Comparison of ENCODE assay signal across 16 cellular contexts in the genomic region with DNA sequence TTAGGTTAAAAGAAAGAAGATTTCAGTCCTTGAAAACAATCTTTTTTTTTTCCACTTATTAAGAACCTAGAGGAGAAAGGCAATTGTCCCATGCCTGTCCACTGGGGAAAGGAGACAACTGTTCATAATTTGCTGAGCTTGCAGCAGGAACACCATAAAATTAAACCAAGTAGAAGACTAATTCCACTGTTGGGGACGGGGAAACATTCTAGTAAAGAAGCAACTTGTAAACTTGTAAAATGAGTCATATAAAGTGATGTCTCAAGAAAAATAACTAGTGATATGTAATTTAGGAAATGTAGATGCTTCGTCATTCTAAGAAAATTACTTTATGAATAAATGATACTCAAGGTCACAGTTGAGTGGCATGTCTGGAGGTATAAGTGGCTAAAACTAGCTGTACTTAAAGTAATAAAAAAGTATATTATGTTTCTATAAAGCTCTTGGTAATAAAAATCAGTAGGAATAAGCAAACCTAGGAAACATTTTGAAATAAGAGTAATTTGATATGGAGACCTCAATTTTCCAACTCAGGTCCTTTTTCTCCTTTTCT.
DNase-seq lines count a peak whose midpoint lies in the region; ATAC-seq, FAIRE-seq and TF ChIP-seq lines count a peak whose summit lies in the region.
"Had no signal": no experiment of that assay in that cellular context is flagged by ENCODE, and none has a peak within 500 bp of the region (broad histone marks: within the 10 kb centered on the region; RNA-seq: fewer than 3 reads in every experiment).

No MANE protein-coding gene starts in this region.

- no peak overlapping the region for H3K27ac ChIP-seq in astrocyte (ENCODE audit: low read depth, low read length)
- H3K27ac ChIP-seq: C4-2B, KMS-11 had no signal

- H3K9me3 Mint-ChIP-seq in astrocyte (ENCODE audit: unreplicated experiment) (no peaks in the 10 kb centered on the region), nephron progenitor cell (peaks cover 12% of the 10 kb centered on the region)
- H3K9me3 Mint-ChIP-seq in activated T-cell treated with anti-CD3 and anti-CD28 coated beads, Interleukin-2, amount 50 U/mL, for 4 hours = no peaks in the 10 kb centered on the region
- H3K9me3 Mint-ChIP-seq: GM23338 had no signal

- H3K4me1 Mint-ChIP-seq in astrocyte (ENCODE audit: low read depth, unreplicated experiment) = peaks cover 7% of the 10 kb centered on the region
- peaks cover 52% of the 10 kb centered on the region for H3K4me1 Mint-ChIP-seq in nephron progenitor cell
- H3K4me1 Mint-ChIP-seq in activated T-cell treated with anti-CD3 and anti-CD28 coated beads, Interleukin-2, amount 50 U/mL, for 4 hours (ENCODE audit: low read depth) = no peaks in the 10 kb centered on the region
- H3K4me1 Mint-ChIP-seq: T-cell had no signal

- FAIRE-seq in astrocyte (lab: Jason Lieb, UNC) = peak; percentile 32
- FAIRE-seq: GM12878 had no signal

- no peak for ATAC-seq in activated T-cell treated with anti-CD3 and anti-CD28 coated beads, Interleukin-2, amount 50 U/mL, for 4 hours
- ATAC-seq: GM12878, GM23338, T-cell had no signal

- H3K4me3 Mint-ChIP-seq in astrocyte (ENCODE audit: unreplicated experiment) (no peak overlapping the region), nephron progenitor cell (no peak overlapping the region)
- H3K4me3 Mint-ChIP-seq in activated T-cell treated with anti-CD3 and anti-CD28 coated beads, Interleukin-2, amount 50 U/mL, for 4 hours = no peak overlapping the region
- H3K4me3 Mint-ChIP-seq: GM23338, T-cell had no signal

- H3K9ac ChIP-seq in astrocyte (ENCODE audit: low read length) = no peak overlapping the region
- H3K9ac ChIP-seq: KMS-11 had no signal

- POLR2A ChIA-PET in HEK293T (lab: Yijun Ruan, JAX) = no interaction called here

- H3K36me3 ChIP-seq in astrocyte (ENCODE audit: insufficient read depth, low read length) = no peaks in the 10 kb centered on the region

- CTCF ChIA-PET in HEK293T (lab: Yijun Ruan, JAX) = interaction anchor here (1.0 kb wide), 1 partner anchor 551 kb away, joined by 3 read pairs; no protein-coding TSS in a partner anchor

- no peaks in the 10 kb centered on the region for H4K20me1 ChIP-seq in astrocyte (ENCODE audit: insufficient read depth, low read length)

- H3K27ac Mint-ChIP-seq in astrocyte (ENCODE audit: unreplicated experiment) = no peak overlapping the region
- H3K27ac Mint-ChIP-seq in nephron progenitor cell = peak overlapping the region; percentile 35
- H3K27ac Mint-ChIP-seq: GM23338, T-cell had no signal

- H3K4me1 ChIP-seq in astrocyte (ENCODE audit: insufficient read depth, low read length) = no peaks in the 10 kb centered on the region

- TF ChIP-seq CTCF in astrocyte (IDR thresholded peaks at IDR 0.05; ENCODE audit: insufficient read depth, low read depth, low read length) = no peak
- no peak for TF ChIP-seq CTCF in nephron progenitor cell (IDR thresholded peaks at IDR 0.05)

- H3K27me3 Mint-ChIP-seq in astrocyte (ENCODE audit: low read depth, unreplicated experiment) (no peaks in the 10 kb centered on the region), nephron progenitor cell (ENCODE audit: low read depth, poor library complexity) (no peaks in the 10 kb centered on the region)
- H3K27me3 Mint-ChIP-seq in activated T-cell treated with anti-CD3 and anti-CD28 coated beads, Interleukin-2, amount 50 U/mL, for 4 hours (ENCODE audit: low read depth) = no peaks in the 10 kb centered on the region

- no peaks in the 10 kb centered on the region for H3K27me3 ChIP-seq in astrocyte (ENCODE audit: insufficient read depth, low read length)

- no peaks in the 10 kb centered on the region for H3K9me3 ChIP-seq in astrocyte (ENCODE audit: insufficient read depth, low read depth, low read length)

- no peak overlapping the region for H3K4me3 ChIP-seq in astrocyte (ENCODE audit: insufficient read depth, low read depth, low read length)
- H3K4me3 ChIP-seq: GM12878, GM23338 had no signal

- no peak for DNase-seq in HEK293T (ENCODE audit: extremely low spot score)
- no peak for DNase-seq in astrocyte (ENCODE audit: low read depth)
- DNase-seq in nephron progenitor cell = no peak
- no peak for DNase-seq in NCI-H1092 (lab: John Stamatoyannopoulos, UW)
- DNase-seq in activated T-cell treated with anti-CD3 and anti-CD28 coated beads, Interleukin-2, amount 50 U/mL, for 4 hours = no peak
- DNase-seq in HuH-7.5 (ENCODE audit: low spot score) = no peak
- DNase-seq in NCI-H2107 (lab: John Stamatoyannopoulos, UW) = no peak
- DNase-seq: MV-4-11, NCI-H1436, NCI-H2081, NCI-H345, T-cell had no signal

- H3K79me2 ChIP-seq in astrocyte (ENCODE audit: insufficient read depth, low read length) = no peaks in the 10 kb centered on the region

- no peak overlapping the region for H2AFZ ChIP-seq in astrocyte (ENCODE audit: low read depth, low read length)
- H2AFZ ChIP-seq: GM23338 had no signal

- no peaks in the 10 kb centered on the region for H3K36me3 Mint-ChIP-seq in astrocyte (ENCODE audit: low read depth, unreplicated experiment)
- no peaks in the 10 kb centered on the region for H3K36me3 Mint-ChIP-seq in nephron progenitor cell (ENCODE audit: low read depth)
- no peaks in the 10 kb centered on the region for H3K36me3 Mint-ChIP-seq in activated T-cell treated with anti-CD3 and anti-CD28 coated beads, Interleukin-2, amount 50 U/mL, for 4 hours (ENCODE audit: insufficient read depth)
- H3K36me3 Mint-ChIP-seq: T-cell had no signal

- no peak overlapping the region for H3K4me2 ChIP-seq in astrocyte (ENCODE audit: low read length)
- H3K4me2 ChIP-seq: GM23338, KMS-11 had no signal

TF ChIP-seq in HEK293T, 16 proteins besides CTCF, POLR2A, EP300 and RAD21:
- TF ChIP-seq, protein P1, sequence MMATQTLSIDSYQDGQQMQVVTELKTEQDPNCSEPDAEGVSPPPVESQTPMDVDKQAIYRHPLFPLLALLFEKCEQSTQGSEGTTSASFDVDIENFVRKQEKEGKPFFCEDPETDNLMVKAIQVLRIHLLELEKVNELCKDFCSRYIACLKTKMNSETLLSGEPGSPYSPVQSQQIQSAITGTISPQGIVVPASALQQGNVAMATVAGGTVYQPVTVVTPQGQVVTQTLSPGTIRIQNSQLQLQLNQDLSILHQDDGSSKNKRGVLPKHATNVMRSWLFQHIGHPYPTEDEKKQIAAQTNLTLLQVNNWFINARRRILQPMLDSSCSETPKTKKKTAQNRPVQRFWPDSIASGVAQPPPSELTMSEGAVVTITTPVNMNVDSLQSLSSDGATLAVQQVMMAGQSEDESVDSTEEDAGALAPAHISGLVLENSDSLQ (IDR thresholded peaks at IDR 0.05) = peak; percentile 75
- no peak for TF ChIP-seq LEF1 (IDR thresholded peaks at IDR 0.05; ENCODE audit: borderline replicate concordance)
TF ChIP-seq in HEK293T: peak in this region for 1.
